ENCODE assay signal across 8 cellular contexts in genomic region chr6:26272171-26272631, GRCh38.
DNase-seq lines count a peak whose midpoint lies in the region; ATAC-seq and TF ChIP-seq lines count a peak whose summit lies in the region.

No MANE protein-coding gene starts in this region.

- no peaks in the 10 kb centered on the region for H3K36me3 ChIP-seq in mucosa of descending colon (ENCODE audit: low read depth)
- no peaks in the 10 kb centered on the region for H3K36me3 ChIP-seq in upper lobe of left lung

- intact Hi-C loops in activated B cell treated with CpG ODN at 0.5 μM for 24 hours (cut with micrococcal nuclease) (loop anchor here (1.0 to 5.0 kb wide), 17 partner anchors 13 to 1601 kb away; a partner anchor contains a TSS), mucosa of descending colon (cut with DNase I, micrococcal nuclease) (no loop called here)

- CTCF ChIA-PET in activated B cell treated with CpG ODN at 0.5 μM for 24 hours (lab: Charles Lee) = interaction anchor here (0.8 to 3.7 kb wide), 6 partner anchors 13 to 324 kb away, joined by 3 to 24 read pairs (median 4); a partner anchor contains a TSS

- POLR2A ChIA-PET in activated B cell treated with CpG ODN at 0.5 μM for 24 hours (lab: Charles Lee) = interaction anchor here (0.6 to 7.6 kb wide), 57 partner anchors 9 to 1996 kb away, joined by 3 to 340 read pairs (median 9); partner anchors contain the start of genes BTN2A2, HFE and HMGN4

- no peak overlapping the region for H3K27ac Mint-ChIP-seq in activated B cell treated with CpG ODN at 0.5 μM for 24 hours

- H3K4me3 ChIP-seq in mucosa of descending colon = peak overlapping the region; percentile 4
- peak overlapping the region in 3 of 4 donors; percentile 33 to 56 (median 55) for H3K4me3 ChIP-seq in upper lobe of left lung

- peak overlapping the region; percentile 90 to 95 (median 92) for H3K27ac ChIP-seq in upper lobe of left lung

- no peak for TF ChIP-seq EP300 in upper lobe of left lung (IDR thresholded peaks at IDR 0.05)

- TF ChIP-seq CTCF in activated B cell treated with CpG ODN at 0.5 μM for 24 hours (IDR thresholded peaks at IDR 0.05) (no peak), mucosa of descending colon (IDR thresholded peaks at IDR 0.05) (peak; percentile 5), upper lobe of left lung (IDR thresholded peaks at IDR 0.05) (no peak)

- WGBS in upper lobe of left lung, 2 donors = 0 to 6% methylated on average over 15 to 30 of the region's 31 CpGs

- H3K4me1 Mint-ChIP-seq in activated B cell treated with CpG ODN at 0.5 μM for 24 hours = peaks cover 24% of the 10 kb centered on the region

- DNase-seq in activated B cell treated with CpG ODN at 0.5 μM for 24 hours (peak; percentile 65), mucosa of descending colon (peak; percentile 75 to 86 (median 82)), upper lobe of left lung (peak; percentile 44 to 89), H4 (ENCODE audit: low spot score) (no peak)
- peak; percentile 36 for DNase-seq in effector CD4-positive, alpha-beta T cell

- ATAC-seq in GM18873 (IDR thresholded peaks at IDR 0.05; ENCODE audit: low FRiP score, unreplicated experiment) (peak; percentile 11), HG03108 (IDR thresholded peaks at IDR 0.05; ENCODE audit: unreplicated experiment) (peak; percentile 15), activated B cell treated with CpG ODN at 0.5 μM for 24 hours (ENCODE audit: low read depth) (peak; percentile 29), mucosa of descending colon (peak; percentile 57), upper lobe of left lung (ENCODE audit: low FRiP score in 2 of 2) (peak in 1 of 2 donors; percentile 28), HG03139 (IDR thresholded peaks at IDR 0.05; ENCODE audit: unreplicated experiment) (no peak)

- H3K27me3 Mint-ChIP-seq in activated B cell treated with CpG ODN at 0.5 μM for 24 hours = no peaks in the 10 kb centered on the region

- H3K9me3 ChIP-seq in mucosa of descending colon (no peaks in the 10 kb centered on the region), upper lobe of left lung (no peaks in the 10 kb centered on the region)

- no peaks in the 10 kb centered on the region for H3K36me3 Mint-ChIP-seq in activated B cell treated with CpG ODN at 0.5 μM for 24 hours (ENCODE audit: low read depth)

- H3K27me3 ChIP-seq in upper lobe of left lung = peaks cover 0 to 4% (median 0%) of the 10 kb centered on the region in 4 donors

- H3K4me1 ChIP-seq in mucosa of descending colon (ENCODE audit: low read depth) (peaks cover 7% of the 10 kb centered on the region), upper lobe of left lung (peaks cover 3 to 25% (median 13%) of the 10 kb centered on the region in 4 donors)

- no peaks in the 10 kb centered on the region for H3K9me3 Mint-ChIP-seq in activated B cell treated with CpG ODN at 0.5 μM for 24 hours

- TF ChIP-seq POLR2A in upper lobe of left lung (IDR thresholded peaks at IDR 0.05) = no peak

- H3K4me3 Mint-ChIP-seq in activated B cell treated with CpG ODN at 0.5 μM for 24 hours = no peak overlapping the region
